ENCODE assay signal across 8 cellular contexts in the genomic region with DNA sequence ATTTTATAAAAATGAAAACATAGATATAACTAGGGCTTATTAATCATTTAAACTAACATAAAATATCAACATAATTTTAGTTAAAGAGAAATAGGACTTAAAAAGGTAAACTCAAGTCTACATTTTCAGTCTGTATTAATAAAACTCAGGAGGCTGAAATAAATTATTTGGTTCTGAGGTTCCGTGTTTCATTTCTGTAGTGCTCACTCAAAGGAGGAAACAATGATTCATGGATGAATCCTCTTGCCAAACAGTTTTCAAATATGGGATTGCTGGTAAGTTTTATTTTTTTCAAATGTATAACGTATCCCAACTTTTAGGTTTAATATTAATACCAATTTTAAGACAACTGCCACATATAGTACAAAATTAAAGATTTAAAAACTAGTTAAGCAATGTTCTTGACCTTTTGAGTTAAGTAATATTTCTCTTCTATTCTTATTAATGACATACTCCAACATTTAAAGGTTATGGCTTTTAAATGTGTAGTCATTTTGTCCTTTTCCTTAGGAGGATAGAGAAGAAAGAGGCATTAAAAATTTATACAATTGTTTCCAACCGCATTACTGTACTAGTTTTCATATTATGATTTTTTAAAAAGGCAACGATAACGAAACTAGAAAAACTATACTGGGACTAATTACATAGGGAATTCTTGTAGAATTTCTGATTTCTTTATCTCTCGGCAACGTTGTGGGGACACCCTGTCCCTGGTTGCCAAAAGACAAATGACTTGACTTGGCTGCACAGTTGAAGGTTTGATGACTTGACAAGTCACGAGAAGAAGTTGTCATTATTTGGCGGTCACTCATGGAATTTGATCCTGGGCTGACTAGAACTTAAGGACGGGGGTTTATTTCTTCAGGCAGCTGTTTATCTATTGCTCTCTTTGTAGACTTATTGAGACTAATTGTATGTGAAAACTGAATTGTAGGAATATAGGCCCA.
DNase-seq lines count a peak whose midpoint lies in the region; ATAC-seq, FAIRE-seq and TF ChIP-seq lines count a peak whose summit lies in the region.

No MANE protein-coding gene starts in this region.

- H3K79me2 ChIP-seq in HepG2 (ENCODE audit: insufficient read depth, low read length) = no peaks in the 10 kb centered on the region

- H3K9ac ChIP-seq in liver (ENCODE audit: low read depth in 1 of 2, low read length in 2 of 2) (peak overlapping the region; percentile 61 to 90), HepG2 (ENCODE audit: insufficient read depth, low read depth, low read length) (no peak overlapping the region), muscle layer of colon (ENCODE audit: low read length) (peak overlapping the region; percentile 12)

- WGBS in liver = 79% methylated on average over 10 of the region's 10 CpGs
- whole genome bisulfite sequencing in HepG2 (ENCODE audit: low lambda C conversion rate) = 98% methylated on average over 10 of the region's 10 CpGs

- TF ChIP-seq CTCF in liver (IDR thresholded peaks at IDR 0.05; ENCODE audit: low read depth, low read length, missing input control) = no peak
- TF ChIP-seq CTCF in HepG2 (CRISPR knock-in tag; IDR thresholded peaks at IDR 0.05) = no peak
- no peak for TF ChIP-seq CTCF in choroid plexus epithelial cell (conservative IDR thresholded peaks at IDR 0.05; ENCODE audit: low read depth, low read length)

- BruUV-seq in HepG2 (replicated peaks; lab: Mats Ljungman, UMichigan) = no TSS peak

- H3K36me3 ChIP-seq in liver (ENCODE audit: control insufficient read depth in 4 of 4, insufficient read depth in 3 of 4, low read depth in 1 of 4, low read length in 3 of 4) (peaks cover 2 to 20% (median 17%) of the 10 kb centered on the region in 4 donors), HepG2 (replicated peaks in 1 of 2; ENCODE audit: control insufficient read depth in 1 of 2, insufficient read depth in 2 of 2, low read length in 2 of 2) (peaks cover 11 to 18% of the 10 kb centered on the region in 2 experiments), muscle layer of colon (ENCODE audit: insufficient read depth, low read length) (peaks cover 46% of the 10 kb centered on the region)

- no peak for FAIRE-seq in HepG2 (lab: Jason Lieb, UNC)

- TF ChIP-seq EP300 in HepG2 (IDR thresholded peaks at IDR 0.05; ENCODE audit: low read depth in 2 of 2, low read length in 2 of 2) (no peak), HepG2 (CRISPR knock-in tag; IDR thresholded peaks at IDR 0.05; ENCODE audit: borderline replicate concordance) (no peak)

- no peak for ATAC-seq in HepG2
- no peak for ATAC-seq in GM19328 (IDR thresholded peaks at IDR 0.05; ENCODE audit: unreplicated experiment)
- ATAC-seq in GM18867 (IDR thresholded peaks at IDR 0.05; ENCODE audit: unreplicated experiment) = no peak

- peak overlapping the region in 1 of 3 donors; percentile 31 for H3K4me3 ChIP-seq in liver (ENCODE audit: low read depth in 1 of 3, low read length in 3 of 3)
- H3K4me3 ChIP-seq in HepG2 (replicated peaks in 1 of 3; ENCODE audit: insufficient read depth in 1 of 3, low read depth in 2 of 3, low read length in 3 of 3) = no peak overlapping the region
- H3K4me3 ChIP-seq in choroid plexus epithelial cell (ENCODE audit: low read depth, low read length) = peak overlapping the region; percentile 51
- H3K4me3 ChIP-seq in muscle layer of colon (ENCODE audit: low read depth in 1 of 2, low read length in 2 of 2) = peak overlapping the region; percentile 23 to 30

- no peak for TF ChIP-seq RAD21 in liver (IDR thresholded peaks at IDR 0.05)
- no peak for TF ChIP-seq RAD21 in HepG2 (CRISPR knock-in tag; IDR thresholded peaks at IDR 0.05)

- CTCF ChIA-PET in HepG2 (lab: Yijun Ruan, JAX; ENCODE audit: low intra/inter-chr PET ratio, low total read pairs) = no interaction called here
- CTCF ChIA-PET in HEK293T (lab: Yijun Ruan, JAX) = no interaction called here

- H2AFZ ChIP-seq in HepG2 (ENCODE audit: low read length) = no peak overlapping the region

- POLR2A ChIA-PET in HepG2 (lab: Yijun Ruan, JAX) = no interaction called here
- POLR2A ChIA-PET in HEK293T (lab: Yijun Ruan, JAX) = no interaction called here

- no peaks in the 10 kb centered on the region for H3K27me3 ChIP-seq in liver (ENCODE audit: control insufficient read depth in 4 of 4, insufficient read depth in 4 of 4, low read length in 3 of 4)
- no peaks in the 10 kb centered on the region for H3K27me3 ChIP-seq in HepG2 (ENCODE audit: control insufficient read depth in 1 of 2, insufficient read depth in 2 of 2, low read length in 2 of 2)
- no peaks in the 10 kb centered on the region for H3K27me3 ChIP-seq in muscle layer of colon (ENCODE audit: control insufficient read depth in 1 of 2, insufficient read depth in 2 of 2, low read length in 2 of 2)

- no peak for DNase-seq in HepG2 (ENCODE audit: low spot score)
- DNase-seq in choroid plexus epithelial cell (ENCODE audit: low read depth) = peak; percentile 64
- DNase-seq in HEK293T (ENCODE audit: extremely low spot score) = no peak
- no peak for DNase-seq in SHP77 treated with DMSO at 0.1 percent for 48 hours (lab: John Stamatoyannopoulos, UW)

- H3K4me2 ChIP-seq in HepG2 (ENCODE audit: low read depth, low read length) = no peak overlapping the region

- H3K27ac ChIP-seq in liver (ENCODE audit: low read depth in 1 of 2, low read length in 2 of 2) = peak overlapping the region; percentile 95
- H3K27ac ChIP-seq in HepG2 (ENCODE audit: extremely low read length, insufficient read depth, low read length) = no peak overlapping the region
- peak overlapping the region; percentile 71 for H3K27ac ChIP-seq in muscle layer of colon (ENCODE audit: low read depth, low read length)

- TF ChIP-seq POLR2A in HepG2 (IDR thresholded peaks at IDR 0.05; ENCODE audit: insufficient read depth in 1 of 2, low read depth in 2 of 2, low read length in 2 of 2) = no peak

- intact Hi-C loops in HepG2 (cut with micrococcal nuclease; ENCODE audit: unreplicated experiment) = no loop called here

- H3K9me3 ChIP-seq in liver (ENCODE audit: control insufficient read depth in 4 of 4, low read length in 3 of 4) = no peaks in the 10 kb centered on the region
- no peaks in the 10 kb centered on the region for H3K9me3 ChIP-seq in HepG2 (ENCODE audit: low read length)
- H3K9me3 ChIP-seq in muscle layer of colon (ENCODE audit: low read length) = no peaks in the 10 kb centered on the region

- H4K20me1 ChIP-seq in HepG2 (ENCODE audit: insufficient read depth, low read length) = no peaks in the 10 kb centered on the region

- H3K4me1 ChIP-seq in liver (ENCODE audit: control insufficient read depth in 4 of 4, insufficient read depth in 4 of 4, low read length in 3 of 4) (peaks cover 0 to 14% (median 7%) of the 10 kb centered on the region in 4 donors), HepG2 (ENCODE audit: insufficient read depth, low read length) (peaks cover 25% of the 10 kb centered on the region), muscle layer of colon (ENCODE audit: insufficient read depth, low read length) (peaks cover 17% of the 10 kb centered on the region)

- in situ Hi-C loops in HepG2 (cut with HindIII; ENCODE audit: extremely low pct_ligation_motif_present, low pct_unique_long_range_greater_than_20kb) = no loop called here

TF ChIP-seq in liver, 16 proteins besides CTCF, POLR2A, EP300 and RAD21 (continues in another document):
- TF ChIP-seq JUND (IDR thresholded peaks at IDR 0.05) (peak in 1 of 2 donors; percentile 16), HNF4G (IDR thresholded peaks at IDR 0.05) (no peak), GABPA (IDR thresholded peaks at IDR 0.05 in 1 of 2, conservative IDR thresholded peaks at IDR 0.05 in 1 of 2) (no peak), FOXA2 (IDR thresholded peaks at IDR 0.05) (no peak), HNF4A (conservative IDR thresholded peaks at IDR 0.05) (no peak), NR2F2 (IDR thresholded peaks at IDR 0.05) (no peak)
- TF ChIP-seq, protein P1, sequence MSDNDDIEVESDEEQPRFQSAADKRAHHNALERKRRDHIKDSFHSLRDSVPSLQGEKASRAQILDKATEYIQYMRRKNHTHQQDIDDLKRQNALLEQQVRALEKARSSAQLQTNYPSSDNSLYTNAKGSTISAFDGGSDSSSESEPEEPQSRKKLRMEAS (IDR thresholded peaks at IDR 0.05) = no peak

TF ChIP-seq in HepG2, 621 proteins besides CTCF, POLR2A, EP300 and RAD21 (continues in another document):
- TF ChIP-seq SP2 (CRISPR knock-in tag; IDR thresholded peaks at IDR 0.05) (no peak), RAD51 (IDR thresholded peaks at IDR 0.05; ENCODE audit: borderline replicate concordance) (no peak), KDM5B (CRISPR knock-in tag; IDR thresholded peaks at IDR 0.05; ENCODE audit: borderline replicate concordance) (no peak), MAFF (IDR thresholded peaks at IDR 0.05; ENCODE audit: low read depth, low read length) (no peak), POLR2G (IDR thresholded peaks at IDR 0.05; ENCODE audit: low read depth, low read length) (no peak), GTF3A (CRISPR knock-in tag; conservative IDR thresholded peaks at IDR 0.05) (no peak), ZNF670 (CRISPR knock-in tag; IDR thresholded peaks at IDR 0.05; ENCODE audit: borderline replicate concordance) (no peak)

TF ChIP-seq in HEK293T, 16 proteins besides CTCF, POLR2A, EP300 and RAD21:
- TF ChIP-seq HDGF (IDR thresholded peaks at IDR 0.05; ENCODE audit: borderline replicate concordance) (no peak), ELF4 (IDR thresholded peaks at IDR 0.05) (no peak), NFRKB (IDR thresholded peaks at IDR 0.05) (no peak), TARDBP (IDR thresholded peaks at IDR 0.05) (no peak), LEF1 (IDR thresholded peaks at IDR 0.05; ENCODE audit: borderline replicate concordance) (no peak), SP1 (IDR thresholded peaks at IDR 0.05) (no peak), ARNT (IDR thresholded peaks at IDR 0.05) (no peak), L3MBTL2 (conservative IDR thresholded peaks at IDR 0.05) (no peak), FOXM1 (IDR thresholded peaks at IDR 0.05; ENCODE audit: borderline replicate concordance) (no peak), SUZ12 (IDR thresholded peaks at IDR 0.05) (no peak), BHLHE40 (IDR thresholded peaks at IDR 0.05; ENCODE audit: borderline replicate concordance) (no peak)
- TF ChIP-seq, protein P2, sequence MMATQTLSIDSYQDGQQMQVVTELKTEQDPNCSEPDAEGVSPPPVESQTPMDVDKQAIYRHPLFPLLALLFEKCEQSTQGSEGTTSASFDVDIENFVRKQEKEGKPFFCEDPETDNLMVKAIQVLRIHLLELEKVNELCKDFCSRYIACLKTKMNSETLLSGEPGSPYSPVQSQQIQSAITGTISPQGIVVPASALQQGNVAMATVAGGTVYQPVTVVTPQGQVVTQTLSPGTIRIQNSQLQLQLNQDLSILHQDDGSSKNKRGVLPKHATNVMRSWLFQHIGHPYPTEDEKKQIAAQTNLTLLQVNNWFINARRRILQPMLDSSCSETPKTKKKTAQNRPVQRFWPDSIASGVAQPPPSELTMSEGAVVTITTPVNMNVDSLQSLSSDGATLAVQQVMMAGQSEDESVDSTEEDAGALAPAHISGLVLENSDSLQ (IDR thresholded peaks at IDR 0.05) = no peak

Comparison
In these comparisons a context has a peak if more than half of its experiments do, and no peak if none do; other contexts are left out.
1. H3K4me3 ChIP-seq: peak in choroid plexus epithelial cell (single experiment) and muscle layer of colon (2 of 2); none in HepG2 (0 of 3).